1 cellular context compared by ENCODE assay signal in the genomic region with DNA sequence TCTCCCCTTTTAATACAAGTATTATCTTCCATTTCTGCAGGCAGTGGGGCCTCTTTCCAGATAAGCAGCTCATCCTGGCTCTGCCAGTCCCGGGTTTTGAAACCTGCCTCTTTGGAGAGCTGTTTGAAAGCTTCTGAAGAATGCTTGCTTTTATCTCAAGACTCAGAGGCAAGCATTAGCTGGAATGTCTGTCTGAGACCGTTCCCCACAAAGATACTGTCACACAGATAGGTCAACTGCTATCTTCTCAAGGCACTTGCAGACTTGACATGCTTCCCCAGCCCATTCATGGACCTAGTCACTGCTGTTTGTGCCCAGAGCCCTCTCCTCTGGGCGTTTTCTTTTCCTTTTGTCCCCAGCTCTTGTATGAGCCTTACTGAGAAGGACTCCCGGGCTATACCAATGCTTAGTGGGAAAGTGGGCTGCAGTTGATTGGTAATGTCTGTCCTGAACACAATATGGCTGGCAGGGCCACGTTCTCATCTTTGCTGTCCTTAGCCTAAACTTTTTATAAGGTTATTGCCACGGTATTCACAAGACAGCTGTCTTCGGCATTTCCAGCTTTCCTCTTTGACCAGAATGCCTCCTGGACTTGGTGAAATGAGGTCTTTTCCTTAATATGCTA.
TF ChIP-seq lines count a peak whose summit lies in the region.

No MANE protein-coding gene starts in this region.

TF ChIP-seq in K562, 482 proteins besides CTCF, POLR2A, EP300 and RAD21 (continued from another document and continues in another):
- TF ChIP-seq, protein P1, sequence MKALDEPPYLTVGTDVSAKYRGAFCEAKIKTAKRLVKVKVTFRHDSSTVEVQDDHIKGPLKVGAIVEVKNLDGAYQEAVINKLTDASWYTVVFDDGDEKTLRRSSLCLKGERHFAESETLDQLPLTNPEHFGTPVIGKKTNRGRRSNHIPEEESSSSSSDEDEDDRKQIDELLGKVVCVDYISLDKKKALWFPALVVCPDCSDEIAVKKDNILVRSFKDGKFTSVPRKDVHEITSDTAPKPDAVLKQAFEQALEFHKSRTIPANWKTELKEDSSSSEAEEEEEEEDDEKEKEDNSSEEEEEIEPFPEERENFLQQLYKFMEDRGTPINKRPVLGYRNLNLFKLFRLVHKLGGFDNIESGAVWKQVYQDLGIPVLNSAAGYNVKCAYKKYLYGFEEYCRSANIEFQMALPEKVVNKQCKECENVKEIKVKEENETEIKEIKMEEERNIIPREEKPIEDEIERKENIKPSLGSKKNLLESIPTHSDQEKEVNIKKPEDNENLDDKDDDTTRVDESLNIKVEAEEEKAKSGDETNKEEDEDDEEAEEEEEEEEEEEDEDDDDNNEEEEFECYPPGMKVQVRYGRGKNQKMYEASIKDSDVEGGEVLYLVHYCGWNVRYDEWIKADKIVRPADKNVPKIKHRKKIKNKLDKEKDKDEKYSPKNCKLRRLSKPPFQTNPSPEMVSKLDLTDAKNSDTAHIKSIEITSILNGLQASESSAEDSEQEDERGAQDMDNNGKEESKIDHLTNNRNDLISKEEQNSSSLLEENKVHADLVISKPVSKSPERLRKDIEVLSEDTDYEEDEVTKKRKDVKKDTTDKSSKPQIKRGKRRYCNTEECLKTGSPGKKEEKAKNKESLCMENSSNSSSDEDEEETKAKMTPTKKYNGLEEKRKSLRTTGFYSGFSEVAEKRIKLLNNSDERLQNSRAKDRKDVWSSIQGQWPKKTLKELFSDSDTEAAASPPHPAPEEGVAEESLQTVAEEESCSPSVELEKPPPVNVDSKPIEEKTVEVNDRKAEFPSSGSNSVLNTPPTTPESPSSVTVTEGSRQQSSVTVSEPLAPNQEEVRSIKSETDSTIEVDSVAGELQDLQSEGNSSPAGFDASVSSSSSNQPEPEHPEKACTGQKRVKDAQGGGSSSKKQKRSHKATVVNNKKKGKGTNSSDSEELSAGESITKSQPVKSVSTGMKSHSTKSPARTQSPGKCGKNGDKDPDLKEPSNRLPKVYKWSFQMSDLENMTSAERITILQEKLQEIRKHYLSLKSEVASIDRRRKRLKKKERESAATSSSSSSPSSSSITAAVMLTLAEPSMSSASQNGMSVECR (CRISPR knock-in tag; IDR thresholded peaks at IDR 0.05): no peak
- TF ChIP-seq KAT2B (IDR thresholded peaks at IDR 0.05; ENCODE audit: low read depth, low read length) (no peak), ZNF175 (CRISPR knock-in tag; IDR thresholded peaks at IDR 0.05; ENCODE audit: low read depth) (0 out of 2 replicates have a peak, but pooled peaks have one; percentile 30), KDM4B (IDR thresholded peaks at IDR 0.05; ENCODE audit: borderline replicate concordance in 2 of 2, low read depth in 1 of 2) (no peak), POLR2H (tag; IDR thresholded peaks at IDR 0.05; ENCODE audit: low read depth) (no peak), STAG1 (CRISPR knock-in tag; IDR thresholded peaks at IDR 0.05; ENCODE audit: borderline replicate concordance) (no peak), SNRNP70 (optimal IDR thresholded peaks at IDR 0.05; ENCODE audit: low read depth, low read length) (no peak), BACH1 (tag; IDR thresholded peaks at IDR 0.05) (no peak), PCBP1 (IDR thresholded peaks at IDR 0.05; ENCODE audit: low read depth, low read length, poor library complexity, severe bottlenecking) (no peak), JUN (IDR thresholded peaks at IDR 0.05; ENCODE audit: borderline replicate concordance, low read depth, low read length) (no peak), JUN (CRISPR knock-in tag; IDR thresholded peaks at IDR 0.05; ENCODE audit: borderline replicate concordance) (no peak), POLR3G (IDR thresholded peaks at IDR 0.05; ENCODE audit: extremely low read depth, insufficient read length, insufficient replicate concordance) (no peak), ZNF354B (CRISPR knock-in tag; IDR thresholded peaks at IDR 0.05) (no peak), TARDBP (IDR thresholded peaks at IDR 0.05) (no peak), STAT5A (IDR thresholded peaks at IDR 0.05; ENCODE audit: borderline replicate concordance, low read length) (peak; percentile 84), TRIM24 (IDR thresholded peaks at IDR 0.05) (peak; percentile 73 to 82), CHD4 (IDR thresholded peaks at IDR 0.05; ENCODE audit: insufficient read depth, insufficient replicate concordance, low read depth, low read length, poor library complexity, severe bottlenecking) (no peak), ZNF77 (CRISPR knock-in tag; IDR thresholded peaks at IDR 0.05) (no peak), ZNF436 (CRISPR knock-in tag; IDR thresholded peaks at IDR 0.05) (no peak), ZNF551 (CRISPR knock-in tag; IDR thresholded peaks at IDR 0.05) (no peak), ZNF12 (CRISPR knock-in tag; IDR thresholded peaks at IDR 0.05) (no peak), RBM39 (optimal IDR thresholded peaks at IDR 0.05; ENCODE audit: low read depth, low read length) (no peak), TBL1XR1 (IDR thresholded peaks at IDR 0.05; ENCODE audit: low read length in 2 of 2) (peak; percentile 78 to 91; a peak in 3 of 4 replicates), ZNF3 (CRISPR knock-in tag; IDR thresholded peaks at IDR 0.05) (no peak), FOXJ2 (tag; IDR thresholded peaks at IDR 0.05) (no peak), PTTG1 (tag; IDR thresholded peaks at IDR 0.05; ENCODE audit: low read depth) (no peak), HLTF (IDR thresholded peaks at IDR 0.05) (no peak), ARNT (IDR thresholded peaks at IDR 0.05) (no peak; a peak in 1 of 4 replicates), ZNF589 (CRISPR knock-in tag; IDR thresholded peaks at IDR 0.05; ENCODE audit: low read depth) (peak; percentile 61; the same call in 1 of the 2 replicates), GATA2 (CRISPR knock-in tag; IDR thresholded peaks at IDR 0.05) (peak; percentile 91), FOSL1 (tag; conservative IDR thresholded peaks at IDR 0.05) (0 out of 2 replicates have a peak, but pooled peaks have one; percentile 20), SAFB2 (IDR thresholded peaks at IDR 0.05; ENCODE audit: borderline replicate concordance, low read depth, low read length, severe bottlenecking) (no peak), CSDE1 (IDR thresholded peaks at IDR 0.05) (no peak)
- TF ChIP-seq, protein P2, sequence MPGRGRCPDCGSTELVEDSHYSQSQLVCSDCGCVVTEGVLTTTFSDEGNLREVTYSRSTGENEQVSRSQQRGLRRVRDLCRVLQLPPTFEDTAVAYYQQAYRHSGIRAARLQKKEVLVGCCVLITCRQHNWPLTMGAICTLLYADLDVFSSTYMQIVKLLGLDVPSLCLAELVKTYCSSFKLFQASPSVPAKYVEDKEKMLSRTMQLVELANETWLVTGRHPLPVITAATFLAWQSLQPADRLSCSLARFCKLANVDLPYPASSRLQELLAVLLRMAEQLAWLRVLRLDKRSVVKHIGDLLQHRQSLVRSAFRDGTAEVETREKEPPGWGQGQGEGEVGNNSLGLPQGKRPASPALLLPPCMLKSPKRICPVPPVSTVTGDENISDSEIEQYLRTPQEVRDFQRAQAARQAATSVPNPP (IDR thresholded peaks at IDR 0.05; ENCODE audit: borderline replicate concordance, insufficient read depth, insufficient read length): no peak
- TF ChIP-seq, protein P3, sequence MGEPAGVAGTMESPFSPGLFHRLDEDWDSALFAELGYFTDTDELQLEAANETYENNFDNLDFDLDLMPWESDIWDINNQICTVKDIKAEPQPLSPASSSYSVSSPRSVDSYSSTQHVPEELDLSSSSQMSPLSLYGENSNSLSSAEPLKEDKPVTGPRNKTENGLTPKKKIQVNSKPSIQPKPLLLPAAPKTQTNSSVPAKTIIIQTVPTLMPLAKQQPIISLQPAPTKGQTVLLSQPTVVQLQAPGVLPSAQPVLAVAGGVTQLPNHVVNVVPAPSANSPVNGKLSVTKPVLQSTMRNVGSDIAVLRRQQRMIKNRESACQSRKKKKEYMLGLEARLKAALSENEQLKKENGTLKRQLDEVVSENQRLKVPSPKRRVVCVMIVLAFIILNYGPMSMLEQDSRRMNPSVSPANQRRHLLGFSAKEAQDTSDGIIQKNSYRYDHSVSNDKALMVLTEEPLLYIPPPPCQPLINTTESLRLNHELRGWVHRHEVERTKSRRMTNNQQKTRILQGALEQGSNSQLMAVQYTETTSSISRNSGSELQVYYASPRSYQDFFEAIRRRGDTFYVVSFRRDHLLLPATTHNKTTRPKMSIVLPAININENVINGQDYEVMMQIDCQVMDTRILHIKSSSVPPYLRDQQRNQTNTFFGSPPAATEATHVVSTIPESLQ (CRISPR knock-in tag; IDR thresholded peaks at IDR 0.05): no peak
- TF ChIP-seq, protein P4, sequence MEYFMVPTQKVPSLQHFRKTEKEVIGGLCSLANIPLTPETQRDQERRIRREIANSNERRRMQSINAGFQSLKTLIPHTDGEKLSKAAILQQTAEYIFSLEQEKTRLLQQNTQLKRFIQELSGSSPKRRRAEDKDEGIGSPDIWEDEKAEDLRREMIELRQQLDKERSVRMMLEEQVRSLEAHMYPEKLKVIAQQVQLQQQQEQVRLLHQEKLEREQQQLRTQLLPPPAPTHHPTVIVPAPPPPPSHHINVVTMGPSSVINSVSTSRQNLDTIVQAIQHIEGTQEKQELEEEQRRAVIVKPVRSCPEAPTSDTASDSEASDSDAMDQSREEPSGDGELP (CRISPR knock-in tag; IDR thresholded peaks at IDR 0.05; ENCODE audit: borderline replicate concordance): peak; percentile 39
- TF ChIP-seq, protein P5, sequence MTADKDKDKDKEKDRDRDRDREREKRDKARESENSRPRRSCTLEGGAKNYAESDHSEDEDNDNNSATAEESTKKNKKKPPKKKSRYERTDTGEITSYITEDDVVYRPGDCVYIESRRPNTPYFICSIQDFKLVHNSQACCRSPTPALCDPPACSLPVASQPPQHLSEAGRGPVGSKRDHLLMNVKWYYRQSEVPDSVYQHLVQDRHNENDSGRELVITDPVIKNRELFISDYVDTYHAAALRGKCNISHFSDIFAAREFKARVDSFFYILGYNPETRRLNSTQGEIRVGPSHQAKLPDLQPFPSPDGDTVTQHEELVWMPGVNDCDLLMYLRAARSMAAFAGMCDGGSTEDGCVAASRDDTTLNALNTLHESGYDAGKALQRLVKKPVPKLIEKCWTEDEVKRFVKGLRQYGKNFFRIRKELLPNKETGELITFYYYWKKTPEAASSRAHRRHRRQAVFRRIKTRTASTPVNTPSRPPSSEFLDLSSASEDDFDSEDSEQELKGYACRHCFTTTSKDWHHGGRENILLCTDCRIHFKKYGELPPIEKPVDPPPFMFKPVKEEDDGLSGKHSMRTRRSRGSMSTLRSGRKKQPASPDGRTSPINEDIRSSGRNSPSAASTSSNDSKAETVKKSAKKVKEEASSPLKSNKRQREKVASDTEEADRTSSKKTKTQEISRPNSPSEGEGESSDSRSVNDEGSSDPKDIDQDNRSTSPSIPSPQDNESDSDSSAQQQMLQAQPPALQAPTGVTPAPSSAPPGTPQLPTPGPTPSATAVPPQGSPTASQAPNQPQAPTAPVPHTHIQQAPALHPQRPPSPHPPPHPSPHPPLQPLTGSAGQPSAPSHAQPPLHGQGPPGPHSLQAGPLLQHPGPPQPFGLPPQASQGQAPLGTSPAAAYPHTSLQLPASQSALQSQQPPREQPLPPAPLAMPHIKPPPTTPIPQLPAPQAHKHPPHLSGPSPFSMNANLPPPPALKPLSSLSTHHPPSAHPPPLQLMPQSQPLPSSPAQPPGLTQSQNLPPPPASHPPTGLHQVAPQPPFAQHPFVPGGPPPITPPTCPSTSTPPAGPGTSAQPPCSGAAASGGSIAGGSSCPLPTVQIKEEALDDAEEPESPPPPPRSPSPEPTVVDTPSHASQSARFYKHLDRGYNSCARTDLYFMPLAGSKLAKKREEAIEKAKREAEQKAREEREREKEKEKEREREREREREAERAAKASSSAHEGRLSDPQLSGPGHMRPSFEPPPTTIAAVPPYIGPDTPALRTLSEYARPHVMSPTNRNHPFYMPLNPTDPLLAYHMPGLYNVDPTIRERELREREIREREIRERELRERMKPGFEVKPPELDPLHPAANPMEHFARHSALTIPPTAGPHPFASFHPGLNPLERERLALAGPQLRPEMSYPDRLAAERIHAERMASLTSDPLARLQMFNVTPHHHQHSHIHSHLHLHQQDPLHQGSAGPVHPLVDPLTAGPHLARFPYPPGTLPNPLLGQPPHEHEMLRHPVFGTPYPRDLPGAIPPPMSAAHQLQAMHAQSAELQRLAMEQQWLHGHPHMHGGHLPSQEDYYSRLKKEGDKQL (CRISPR knock-in tag; IDR thresholded peaks at IDR 0.05; ENCODE audit: borderline replicate concordance): no peak
- TF ChIP-seq, protein P6, sequence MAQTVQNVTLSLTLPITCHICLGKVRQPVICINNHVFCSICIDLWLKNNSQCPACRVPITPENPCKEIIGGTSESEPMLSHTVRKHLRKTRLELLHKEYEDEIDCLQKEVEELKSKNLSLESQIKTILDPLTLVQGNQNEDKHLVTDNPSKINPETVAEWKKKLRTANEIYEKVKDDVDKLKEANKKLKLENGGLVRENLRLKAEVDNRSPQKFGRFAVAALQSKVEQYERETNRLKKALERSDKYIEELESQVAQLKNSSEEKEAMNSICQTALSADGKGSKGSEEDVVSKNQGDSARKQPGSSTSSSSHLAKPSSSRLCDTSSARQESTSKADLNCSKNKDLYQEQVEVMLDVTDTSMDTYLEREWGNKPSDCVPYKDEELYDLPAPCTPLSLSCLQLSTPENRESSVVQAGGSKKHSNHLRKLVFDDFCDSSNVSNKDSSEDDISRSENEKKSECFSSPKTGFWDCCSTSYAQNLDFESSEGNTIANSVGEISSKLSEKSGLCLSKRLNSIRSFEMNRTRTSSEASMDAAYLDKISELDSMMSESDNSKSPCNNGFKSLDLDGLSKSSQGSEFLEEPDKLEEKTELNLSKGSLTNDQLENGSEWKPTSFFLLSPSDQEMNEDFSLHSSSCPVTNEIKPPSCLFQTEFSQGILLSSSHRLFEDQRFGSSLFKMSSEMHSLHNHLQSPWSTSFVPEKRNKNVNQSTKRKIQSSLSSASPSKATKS (CRISPR knock-in tag; IDR thresholded peaks at IDR 0.05): no peak
- TF ChIP-seq, protein P7, sequence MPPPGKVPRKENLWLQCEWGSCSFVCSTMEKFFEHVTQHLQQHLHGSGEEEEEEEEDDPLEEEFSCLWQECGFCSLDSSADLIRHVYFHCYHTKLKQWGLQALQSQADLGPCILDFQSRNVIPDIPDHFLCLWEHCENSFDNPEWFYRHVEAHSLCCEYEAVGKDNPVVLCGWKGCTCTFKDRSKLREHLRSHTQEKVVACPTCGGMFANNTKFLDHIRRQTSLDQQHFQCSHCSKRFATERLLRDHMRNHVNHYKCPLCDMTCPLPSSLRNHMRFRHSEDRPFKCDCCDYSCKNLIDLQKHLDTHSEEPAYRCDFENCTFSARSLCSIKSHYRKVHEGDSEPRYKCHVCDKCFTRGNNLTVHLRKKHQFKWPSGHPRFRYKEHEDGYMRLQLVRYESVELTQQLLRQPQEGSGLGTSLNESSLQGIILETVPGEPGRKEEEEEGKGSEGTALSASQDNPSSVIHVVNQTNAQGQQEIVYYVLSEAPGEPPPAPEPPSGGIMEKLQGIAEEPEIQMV (tag; conservative IDR thresholded peaks at IDR 0.05; ENCODE audit: low read depth): no peak
